In the genomic region with DNA sequence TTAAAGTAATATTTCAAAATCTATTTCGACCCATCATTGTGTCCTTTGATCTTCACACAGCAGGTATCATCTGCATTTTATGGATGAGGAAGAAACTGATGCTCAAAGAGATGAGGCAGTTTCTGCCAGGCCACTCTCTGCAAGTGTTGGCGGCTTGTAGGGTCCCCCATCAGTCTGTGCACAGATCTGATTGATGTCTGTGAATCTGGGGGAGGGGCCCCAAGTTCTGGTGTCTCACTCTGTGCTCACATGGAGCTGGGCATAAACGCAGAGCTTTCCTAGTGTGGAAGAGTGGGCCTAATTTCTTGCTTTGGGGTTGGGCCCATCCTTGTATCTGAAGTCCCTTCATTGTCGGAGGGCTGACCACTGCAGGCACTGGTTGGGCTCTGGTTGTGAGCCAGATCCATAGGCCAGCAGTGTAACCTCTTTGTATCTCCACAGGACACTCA, we compare ENCODE assay signal across 7 cellular contexts. TPM values are rescaled to one million over a fixed set of nuclear protein-coding genes. Genes with fewer than 3 reads are reported as not detected.
DNase-seq lines count a peak whose midpoint lies in the region; ATAC-seq and TF ChIP-seq lines count a peak whose summit lies in the region.

No MANE protein-coding gene starts in this region.

- in situ Hi-C loops in GM23248 (cut with MboI), result no loop called here
- in situ Hi-C loops in gastrocnemius medialis (cut with MboI; ENCODE audit: low sequenced_read_pairs in 4 of 4), result no loop called here

- no peak for TF ChIP-seq CTCF in foreskin fibroblast (IDR thresholded peaks at IDR 0.05; ENCODE audit: low read depth, low read length)
- TF ChIP-seq CTCF in gastrocnemius medialis (IDR thresholded peaks at IDR 0.05 in 4 of 5, conservative IDR thresholded peaks at IDR 0.05 in 1 of 5), result no peak

- ATAC-seq in gastrocnemius medialis, result no peak

- H3K9ac ChIP-seq in GM23248 (peak overlapping the region; percentile 95), SK-N-MC (ENCODE audit: insufficient read length) (peak overlapping the region; percentile 99)

- H3K9me2 ChIP-seq in GM23248 (ENCODE audit: insufficient read depth), result no peaks in the 10 kb centered on the region

- H3K36me3 ChIP-seq in GM23248 (ENCODE audit: low read depth) (peaks cover 8% of the 10 kb centered on the region; the same call in 1 of the 2 replicates), SK-N-MC (ENCODE audit: insufficient read depth, low read length) (peaks cover 78% of the 10 kb centered on the region), gastrocnemius medialis (peaks cover 0 to 35% of the 10 kb centered on the region in 2 donors)

- H2AFZ ChIP-seq in GM23248, result no peak overlapping the region

- H3K4me2 ChIP-seq in GM23248 (ENCODE audit: unreplicated experiment), result peak overlapping the region; percentile 94

- peaks cover 13% of the 10 kb centered on the region for H3K4me1 ChIP-seq in GM23248 (ENCODE audit: insufficient read depth)
- H3K4me1 ChIP-seq in gastrocnemius medialis, result peaks cover 28 to 30% of the 10 kb centered on the region in 2 donors

- peaks cover 12% of the 10 kb centered on the region for H3F3A ChIP-seq in GM23248 (ENCODE audit: insufficient read depth)

- 0 to 2% methylated on average over 4 of the region's 4 CpGs for WGBS in GM23248 (ENCODE audit: low coverage in 1 of 2, low lambda C conversion rate in 2 of 2, missing lambda C conversion rate in 2 of 2), 2 experiments

- H3K79me2 ChIP-seq in GM23248 (ENCODE audit: insufficient read depth), result peaks cover 91% of the 10 kb centered on the region

- DNase-seq in GM23248, result peak; percentile 27
- no peak for DNase-seq in SK-N-MC (ENCODE audit: low read depth, low spot score)
- DNase-seq in foreskin fibroblast, result no peak
- no peak for DNase-seq in gastrocnemius medialis
- no peak for DNase-seq in NCI-H1694 treated with DMSO at 0.1 percent for 48 hours (lab: John Stamatoyannopoulos, UW)
- DNase-seq in NCI-H1694 (lab: John Stamatoyannopoulos, UW), result no peak
- no peak for DNase-seq in globus pallidus (ENCODE audit: low spot score)

- H3K27ac ChIP-seq in GM23248 (peak overlapping the region; percentile 64), SK-N-MC (peak overlapping the region; percentile 89), gastrocnemius medialis (peak overlapping the region in 2 of 4 donors; percentile 97 to 99)

- peak overlapping the region; percentile 88 for H3K4me3 ChIP-seq in GM23248
- H3K4me3 ChIP-seq in SK-N-MC, result peak overlapping the region; percentile 100
- peak overlapping the region; percentile 79 to 99 for H3K4me3 ChIP-seq in foreskin fibroblast (ENCODE audit: low read depth in 1 of 2, low read length in 2 of 2)
- peak overlapping the region; percentile 72 to 97 (median 86) for H3K4me3 ChIP-seq in gastrocnemius medialis

- H3K27me3 ChIP-seq in GM23248 (replicated peaks; ENCODE audit: insufficient read depth) (no peaks in the 10 kb centered on the region), gastrocnemius medialis (no peaks in the 10 kb centered on the region)

- TF ChIP-seq POLR2A in gastrocnemius medialis (IDR thresholded peaks at IDR 0.05), result no peak

- no peaks in the 10 kb centered on the region for H4K20me1 ChIP-seq in GM23248 (ENCODE audit: insufficient read depth)

- intact Hi-C loops in gastrocnemius medialis (cut with DNase I; ENCODE audit: low total_unique reads), result loop anchor here (5.0 kb wide), 2 partner anchors 96 to 136 kb away; a partner anchor contains a TSS

- H3K9me3 ChIP-seq in GM23248 (ENCODE audit: low read depth) (no peaks in the 10 kb centered on the region), SK-N-MC (ENCODE audit: low read depth, low read length) (no peaks in the 10 kb centered on the region), gastrocnemius medialis (no peaks in the 10 kb centered on the region)

RNA-seq across cellular contexts. Expression of a gene that starts 1.6 kb away (rescaled TPM):
- 72.0 and 79.0 TPM in 2 replicates for total RNA-seq in GM23248 (2014; rRNA removed; shearing (Covaris generic))
- polyA plus RNA-seq in GM23248 (2016; fragmentation: Nextera tagmentation; extraction: Ambion mirVana), result 38.1 and 42.2 TPM in 2 replicates
- 10 to 100 TPM; 16.9 to 38.0 (median 28.2) TPM for total RNA-seq in gastrocnemius medialis

RNA-seq across cellular contexts. Expression of a gene that starts 2.7 kb away (rescaled TPM):
- total RNA-seq in GM23248 (2014; rRNA removed; shearing (Covaris generic)), result 195 and 233 TPM in 2 replicates
- polyA plus RNA-seq in GM23248 (2016; fragmentation: Nextera tagmentation; extraction: Ambion mirVana), result 252 and 253 TPM in 2 replicates
- 100 to 1,000 TPM in 2 of 4 donors, 10 to 100 TPM in 2; 79.4 to 147 (median 120) TPM for total RNA-seq in gastrocnemius medialis

RNA-seq across cellular contexts. Expression of a gene that starts 13.0 kb away (rescaled TPM):
- 18.7 and 22.8 TPM in 2 replicates for total RNA-seq in GM23248 (2014; rRNA removed; shearing (Covaris generic))
- polyA plus RNA-seq in GM23248 (2016; fragmentation: Nextera tagmentation; extraction: Ambion mirVana), result 13.0 and 16.1 TPM in 2 replicates
- total RNA-seq in gastrocnemius medialis, result 10 to 100 TPM in 3 of 4 donors, 1 to 10 TPM in 1; 7.3 to 15.8 (median 12.8) TPM

RNA-seq across cellular contexts. Expression of a gene that starts 32.3 kb away (rescaled TPM):
- total RNA-seq in GM23248 (2014; rRNA removed; shearing (Covaris generic)), result 0.76 and 1.8 TPM in 2 replicates
- polyA plus RNA-seq in GM23248 (2016; fragmentation: Nextera tagmentation; extraction: Ambion mirVana), result 1.2 TPM in 2 replicates
- total RNA-seq in gastrocnemius medialis, result 1 to 10 TPM in 1 of 4 donors, under 1 TPM in 1, not detected in 2; 0.82 to 3.5 TPM

RNA-seq across cellular contexts. Expression of a gene that starts 38.6 kb away (rescaled TPM):
- 24.9 and 28.7 TPM in 2 replicates for total RNA-seq in GM23248 (2014; rRNA removed; shearing (Covaris generic))
- 14.0 and 14.2 TPM in 2 replicates for polyA plus RNA-seq in GM23248 (2016; fragmentation: Nextera tagmentation; extraction: Ambion mirVana)
- 10 to 100 TPM in 2 of 4 donors, 1 to 10 TPM in 2; 5.2 to 16.5 (median 11.2) TPM for total RNA-seq in gastrocnemius medialis
